Comparison of ENCODE assay signal across 30 cellular contexts in genomic region chr3:133246773-133247172, GRCh38.
"Had no signal": no experiment of that assay in that cellular context is flagged by ENCODE, and none has a peak within 500 bp of the region (broad histone marks: within the 10 kb centered on the region; RNA-seq: fewer than 3 reads in every experiment).

No MANE protein-coding gene starts in this region.

- H3K27ac ChIP-seq: body of pancreas, brain microvascular endothelial cell, breast epithelium, VCaP had no signal

- H3K4me1 ChIP-seq: adrenal gland, body of pancreas, breast epithelium had no signal

- H3K4me3 ChIP-seq: adrenal gland, body of pancreas, breast epithelium had no signal

- H3K36me3 ChIP-seq: adrenal gland, brain microvascular endothelial cell, breast epithelium had no signal

- ATAC-seq: activated CD8-positive, alpha-beta T cell treated with anti-CD3 and anti-CD28 coated beads for 36 hours; activated naive CD4-positive, alpha-beta T cell treated with anti-CD3 and anti-CD28 coated beads, Interleukin-2, amount 50 U/mL, for 72 hours; activated T-cell treated with anti-CD3 and anti-CD28 coated beads, Interleukin-2, amount 50 U/mL, for 4 hours; activated T-cell treated with anti-CD3 and anti-CD28 coated beads, Interleukin-2, amount 50 U/mL, for 72 hours; activated T-helper 17 cell treated with anti-CD3 and anti-CD28 coated beads, Interleukin-2, amount 50 U/mL, for 72 hours; body of pancreas; T-helper 17 cell had no signal

- H3K9me3 ChIP-seq: adrenal gland, body of pancreas, breast epithelium had no signal

- H3K27me3 ChIP-seq: adrenal gland, body of pancreas, brain microvascular endothelial cell, breast epithelium had no signal

- DNase-seq: activated B cell treated with CpG ODN at 0.5 μM for 24 hours; activated CD4-positive, alpha-beta memory T cell treated with anti-CD3 and anti-CD28 coated beads for 36 hours; activated CD4-positive, alpha-beta T cell treated with anti-CD3 and anti-CD28 coated beads for 4 hours; activated CD4-positive, alpha-beta T cell treated with anti-CD3 and anti-CD28 coated beads, Interleukin-2, amount 10 ng/mL, durations not matched to agents 24 days and 14 days; activated CD4-positive, alpha-beta T cell treated with anti-CD3 and anti-CD28 coated beads, Interleukin-2, amount 50 U/mL, for 1 hour; activated CD4-positive, alpha-beta T cell treated with anti-CD3 and anti-CD28 coated beads, Interleukin-2, amount 50 U/mL, for 4 hours; activated CD4-positive, CD25-positive, alpha-beta regulatory T cell treated with anti-CD3 and anti-CD28 coated beads, Interleukin-2, amount 50 U/mL, for 72 hours; activated CD8-positive, alpha-beta memory T cell treated with anti-CD3 and anti-CD28 coated beads, Interleukin-2, amount 50 U/mL, for 4 hours; activated CD8-positive, alpha-beta T cell treated with anti-CD3 and anti-CD28 coated beads for 36 hours; activated effector memory CD4-positive, alpha-beta T cell treated with anti-CD3 and anti-CD28 coated beads, Interleukin-2, amount 50 U/mL, for 16 hours; activated gamma-delta T cell treated with Interleukin-2 at 50 U/mL for 16 hours; activated naive CD4-positive, alpha-beta T cell; activated naive CD4-positive, alpha-beta T cell treated with anti-CD3 and anti-CD28 coated beads, Interleukin-2, amount 10 ng/mL, durations not matched to agents 7 days and 5 days; activated naive CD8-positive, alpha-beta T cell treated with anti-CD3 and anti-CD28 coated beads for 36 hours; activated T-cell treated with anti-CD3 and anti-CD28 coated beads for 4 hours; activated T-cell treated with anti-CD3 and anti-CD28 coated beads, Interleukin-2, amount 50 U/mL, for 1 hour; activated T-cell treated with anti-CD3 and anti-CD28 coated beads, Interleukin-2, amount 50 U/mL, for 4 hours; activated T-cell treated with anti-CD3 and anti-CD28 coated beads, Interleukin-2, amount 50 U/mL, for 72 hours; amniotic stem cell; aorta; body of pancreas; brain microvascular endothelial cell; central memory CD4-positive, alpha-beta T cell; T-helper 17 cell; T1000 had no signal
